6 cellular contexts compared by ENCODE assay signal in genomic region chr10:79892896-79893295, GRCh38. TPM values are rescaled to one million over a fixed set of nuclear protein-coding genes. Genes with fewer than 3 reads are reported as not detected.
"Had no signal": no experiment of that assay in that cellular context is flagged by ENCODE, and none has a peak within 500 bp of the region (broad histone marks: within the 10 kb centered on the region; RNA-seq: fewer than 3 reads in every experiment).

No MANE protein-coding gene starts in this region.

RNA-seq across cellular contexts. Expression of gene SFTPD, which starts 56.0 kb away (rescaled TPM):
- total RNA-seq: HepG2, HT-29, HT1080, IMR-90 had no signal
- polyA plus RNA-seq: HepG2, IgD-negative memory B cell, IMR-90, K562 had no signal
